In the genomic region with DNA sequence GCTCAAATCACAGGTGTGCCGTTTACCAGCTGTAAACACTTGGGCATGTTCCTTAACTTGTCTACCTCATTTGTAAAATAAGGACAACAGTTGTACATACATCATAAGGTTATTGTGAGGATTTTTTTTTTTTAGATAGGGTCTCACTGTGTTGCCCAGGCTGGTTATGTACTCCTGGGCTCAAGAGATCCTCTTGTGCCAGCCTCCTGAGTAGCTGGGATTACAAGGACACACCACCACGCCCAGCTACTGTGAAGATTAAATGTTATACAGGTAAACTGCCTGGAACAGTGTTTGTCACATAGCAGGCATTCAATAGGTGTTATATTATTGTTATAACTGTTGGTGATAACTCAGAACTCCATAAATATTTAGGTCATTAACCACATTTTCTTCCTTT, we compare ENCODE assay signal across 23 cellular contexts.
"Had no signal": no experiment of that assay in that cellular context is flagged by ENCODE, and none has a peak within 500 bp of the region (broad histone marks: within the 10 kb centered on the region; RNA-seq: fewer than 3 reads in every experiment).

No MANE protein-coding gene starts in this region.

- DNase-seq: effector CD4-positive, alpha-beta T cell; head of caudate nucleus; kidney; left lung; mammary epithelial cell; natural killer cell; occipital lobe; ovary; posterior cingulate gyrus; psoas muscle; right cardiac atrium; stimulated activated CD4-positive, alpha-beta T cell treated with anti-CD3 and anti-CD28 coated beads, Interleukin-15, amount 100 ng/mL, for 24 hours; stimulated activated CD4-positive, alpha-beta T cell treated with anti-CD3 and anti-CD28 coated beads, Interleukin-2, amount 100 ng/mL, for 48 hours; stimulated activated naive B cell treated with anti-CD40 and anti-IgM and Interleukin-4, amounts not matched to agents 10 μg/mL and 1 μg/mL and 100 μg/mL, for 72 hours; testis; tibial artery; upper lobe of right lung; uterus had no signal

- H3K9me3 Mint-ChIP-seq: central memory CD8-positive, alpha-beta T cell; natural killer cell; stimulated activated naive B cell treated with anti-CD40 and anti-IgM and Interleukin-4, amounts not matched to agents 10 μg/mL and 1 μg/mL and 100 μg/mL, for 72 hours; stimulated activated naive CD8-positive, alpha-beta T cell treated with anti-CD3 and anti-CD28 coated beads, Interleukin-15, Interleukin-2, amounts not matched to agents 100 ng/mL and 50 ng/mL, for 24 hours had no signal

- H3K27ac ChIP-seq: coronary artery, left lung, ovary, psoas muscle, testis, tibial artery, upper lobe of right lung, uterus had no signal

- H3K9me3 ChIP-seq: left lung, ovary, psoas muscle, testis, tibial artery, upper lobe of right lung, uterus had no signal

- FAIRE-seq: frontal cortex, kidney had no signal

- ATAC-seq: left lung; natural killer cell; psoas muscle; right cardiac atrium; stimulated activated naive B cell treated with anti-CD40 and anti-IgM and Interleukin-4, amounts not matched to agents 10 μg/mL and 1 μg/mL and 100 μg/mL, for 72 hours; upper lobe of right lung had no signal

- H3K36me3 Mint-ChIP-seq: natural killer cell had no signal

- H3K4me3 ChIP-seq: coronary artery, left lung, ovary, psoas muscle, skin epidermis, testis, tibial artery, upper lobe of right lung, uterus had no signal

- H3K4me3 Mint-ChIP-seq: central memory CD8-positive, alpha-beta T cell; natural killer cell; stimulated activated naive B cell treated with anti-CD40 and anti-IgM and Interleukin-4, amounts not matched to agents 10 μg/mL and 1 μg/mL and 100 μg/mL, for 72 hours; stimulated activated naive CD8-positive, alpha-beta T cell treated with anti-CD3 and anti-CD28 coated beads, Interleukin-15, Interleukin-2, amounts not matched to agents 100 ng/mL and 50 ng/mL, for 24 hours had no signal

- H3K27me3 Mint-ChIP-seq: central memory CD8-positive, alpha-beta T cell; stimulated activated naive B cell treated with anti-CD40 and anti-IgM and Interleukin-4, amounts not matched to agents 10 μg/mL and 1 μg/mL and 100 μg/mL, for 72 hours; stimulated activated naive CD8-positive, alpha-beta T cell treated with anti-CD3 and anti-CD28 coated beads, Interleukin-15, Interleukin-2, amounts not matched to agents 100 ng/mL and 50 ng/mL, for 24 hours had no signal

- H3K36me3 ChIP-seq: left lung, ovary, upper lobe of right lung, uterus had no signal

- H3K27ac Mint-ChIP-seq: natural killer cell; stimulated activated naive B cell treated with anti-CD40 and anti-IgM and Interleukin-4, amounts not matched to agents 10 μg/mL and 1 μg/mL and 100 μg/mL, for 72 hours; stimulated activated naive CD8-positive, alpha-beta T cell treated with anti-CD3 and anti-CD28 coated beads, Interleukin-15, Interleukin-2, amounts not matched to agents 100 ng/mL and 50 ng/mL, for 24 hours had no signal

- H3K27me3 ChIP-seq: left lung, ovary, testis, tibial artery, upper lobe of right lung, uterus had no signal
